1 cellular context compared by ENCODE assay signal in genomic region chr14:73567365-73567764, GRCh38.
TF ChIP-seq lines count a peak whose summit lies in the region.

No MANE protein-coding gene starts in this region.

TF ChIP-seq in GM12891, 5 proteins besides CTCF, POLR2A, EP300 and RAD21:
- no peak for TF ChIP-seq TAF1 (IDR thresholded peaks at IDR 0.05; ENCODE audit: low read depth, low read length)
- TF ChIP-seq POLR2AphosphoS5 (IDR thresholded peaks at IDR 0.05; ENCODE audit: low read depth, low read length), result no peak
- TF ChIP-seq SPI1 (IDR thresholded peaks at IDR 0.05; ENCODE audit: low read depth, low read length), result no peak
- no peak for TF ChIP-seq POU2F2 (IDR thresholded peaks at IDR 0.05; ENCODE audit: low read depth, low read length)
- no peak for TF ChIP-seq PAX5 (IDR thresholded peaks at IDR 0.05; ENCODE audit: insufficient read depth, low read length, severe bottlenecking)
